Comparison of ENCODE assay signal across 9 cellular contexts in genomic region chr16:49700222-49700927, GRCh38.
A peak's percentile ranks its signal among the peaks of the same experiment; 100 is the strongest.
DNase-seq lines count a peak whose midpoint lies in the region; ATAC-seq and TF ChIP-seq lines count a peak whose summit lies in the region.
"Had no signal": no experiment of that assay in that cellular context is flagged by ENCODE, and none has a peak within 500 bp of the region (broad histone marks: within the 10 kb centered on the region; RNA-seq: fewer than 3 reads in every experiment).

No MANE protein-coding gene starts in this region.

- H3K9me3 ChIP-seq in BLaER1 = no peaks in the 10 kb centered on the region
- H3K9me3 ChIP-seq in SK-N-MC (ENCODE audit: low read depth, low read length) = no peaks in the 10 kb centered on the region
- H3K9me3 ChIP-seq in heart left ventricle = peaks cover 0 to 7% (median 0%) of the 10 kb centered on the region in 12 donors
- H3K9me3 ChIP-seq in Karpas-422 (ENCODE audit: low read length) = no peaks in the 10 kb centered on the region

- peaks cover 93% of the 10 kb centered on the region for H3K4me1 ChIP-seq in BLaER1
- peaks cover 0 to 55% (median 33%) of the 10 kb centered on the region in 12 donors for H3K4me1 ChIP-seq in heart left ventricle
- H3K4me1 ChIP-seq in Karpas-422 (ENCODE audit: low read length) = peaks cover 9% of the 10 kb centered on the region

- H3K27ac ChIP-seq in BLaER1 (peak overlapping the region; percentile 91), SK-N-MC (peak overlapping the region; percentile 97), heart left ventricle (peak overlapping the region; percentile 46 to 87 (median 68)), Karpas-422 (ENCODE audit: low read length) (no peak overlapping the region)
- H3K27ac ChIP-seq: KMS-11 had no signal

- H3K36me3 ChIP-seq in BLaER1 (no peaks in the 10 kb centered on the region), SK-N-MC (ENCODE audit: insufficient read depth, low read length) (no peaks in the 10 kb centered on the region), heart left ventricle (no peaks in the 10 kb centered on the region), Karpas-422 (ENCODE audit: insufficient read depth, low read length) (no peaks in the 10 kb centered on the region)

- no peaks in the 10 kb centered on the region for H3K79me2 ChIP-seq in Karpas-422 (ENCODE audit: low read length)

- no peak overlapping the region for H3K4me3 Mint-ChIP-seq in osteocyte (ENCODE audit: unreplicated experiment)

- no peaks in the 10 kb centered on the region for H3K27me3 ChIP-seq in BLaER1
- peaks cover 0 to 3% (median 0%) of the 10 kb centered on the region in 9 donors for H3K27me3 ChIP-seq in heart left ventricle
- H3K27me3 ChIP-seq in Karpas-422 (ENCODE audit: low read length) = 0 out of 2 replicates have a peak, but pooled peaks cover 3% of the 10 kb centered on the region

- H3K4me2 ChIP-seq in BLaER1 (peak overlapping the region; percentile 91), Karpas-422 (ENCODE audit: low read depth, low read length, poor library complexity, severe bottlenecking) (no peak overlapping the region)
- H3K4me2 ChIP-seq: KMS-11 had no signal

- no peak overlapping the region for H2AFZ ChIP-seq in Karpas-422 (ENCODE audit: low read length)

- DNase-seq in SK-N-MC (ENCODE audit: low read depth, low spot score) (no peak), heart left ventricle (peak in 3 of 5 donors; percentile 32 to 69 (median 32)), osteocyte (ENCODE audit: extremely low spot score, unreplicated experiment) (no peak), Karpas-422 (no peak)
- no peak for DNase-seq in activated CD8-positive, alpha-beta memory T cell treated with anti-CD3 and anti-CD28 coated beads, Interleukin-2, amount 50 U/mL, for 4 hours

- intact Hi-C loops in heart left ventricle (cut with DNase I) = loop anchor here in 2 of 10 donors (5.0 kb wide), 1 partner anchor 157 kb away; the partner anchor contains the start of gene ZNF423 (in 2 of the 2)

- TF ChIP-seq CTCF in heart left ventricle (IDR thresholded peaks at IDR 0.05) = no peak
- TF ChIP-seq CTCF in osteocyte (IDR thresholded peaks at IDR 0.05) = no peak

- H3K27me3 Mint-ChIP-seq in osteocyte (ENCODE audit: unreplicated experiment) = no peaks in the 10 kb centered on the region

- WGBS in heart left ventricle, 4 donors = 36 to 51% (median 44%) methylated on average over 10 of the region's 10 CpGs

- H3K36me3 Mint-ChIP-seq in osteocyte (ENCODE audit: unreplicated experiment) = peaks cover 1% of the 10 kb centered on the region

- no peaks in the 10 kb centered on the region for H3K9me2 ChIP-seq in Karpas-422 (replicated peaks; ENCODE audit: insufficient read depth, low read length)

- H3K4me1 Mint-ChIP-seq in osteocyte (ENCODE audit: unreplicated experiment) = peaks cover 61% of the 10 kb centered on the region

- H3K9ac ChIP-seq in BLaER1 (peak overlapping the region; percentile 80), SK-N-MC (ENCODE audit: insufficient read length) (peak overlapping the region; percentile 58), Karpas-422 (ENCODE audit: low read length) (no peak overlapping the region)
- H3K9ac ChIP-seq: KMS-11 had no signal

- H3K27ac Mint-ChIP-seq in osteocyte (ENCODE audit: unreplicated experiment) = peak overlapping the region; percentile 86

- H3K4me3 ChIP-seq in BLaER1 (peak overlapping the region; percentile 60), SK-N-MC (peak overlapping the region; percentile 69), heart left ventricle (peak overlapping the region in 3 of 12 donors; percentile 8 to 15 (median 10)), Karpas-422 (ENCODE audit: low read length) (no peak overlapping the region)

- no peak for TF ChIP-seq POLR2A in heart left ventricle (IDR thresholded peaks at IDR 0.05)

- no peaks in the 10 kb centered on the region for H3K9me3 Mint-ChIP-seq in osteocyte (ENCODE audit: unreplicated experiment)

- peak in 3 of 4 donors; percentile 3 to 14 (median 13) for ATAC-seq in heart left ventricle
- no peak for ATAC-seq in HG02870 (IDR thresholded peaks at IDR 0.05; ENCODE audit: unreplicated experiment)
- no peak for ATAC-seq in HG03520 (IDR thresholded peaks at IDR 0.05; ENCODE audit: unreplicated experiment)

- no peaks in the 10 kb centered on the region for H4K20me1 ChIP-seq in BLaER1
- H4K20me1 ChIP-seq in Karpas-422 (ENCODE audit: insufficient read depth, low read depth, low read length) = no peaks in the 10 kb centered on the region

Comparison
In these comparisons a context has a peak if more than half of its experiments do, and no peak if none do; other contexts are left out.
1. DNase-seq: peak in heart left ventricle (3 of 5); none in SK-N-MC (single experiment), osteocyte (single experiment), activated CD8-positive, alpha-beta memory T cell treated with anti-CD3 and anti-CD28 coated beads, Interleukin-2, amount 50 U/mL, for 4 hours (single experiment) and Karpas-422 (single experiment).
2. ATAC-seq: peak in heart left ventricle (3 of 4); none in HG02870 (single experiment) and HG03520 (single experiment).